Comparison of ENCODE assay signal across 1 cellular context in genomic region chr22:19218541-19219233, GRCh38.
TF ChIP-seq lines count a peak whose summit lies in the region.

No MANE protein-coding gene starts in this region.

TF ChIP-seq in H1, 55 proteins besides CTCF, POLR2A, EP300 and RAD21:
- TF ChIP-seq KDM1A (IDR thresholded peaks at IDR 0.05; ENCODE audit: borderline replicate concordance, low read length) (no peak), FOSL1 (IDR thresholded peaks at IDR 0.05; ENCODE audit: insufficient read depth, low read depth, low read length) (no peak), SIRT6 (IDR thresholded peaks at IDR 0.05; ENCODE audit: low read length) (no peak), ATF3 (IDR thresholded peaks at IDR 0.05; ENCODE audit: insufficient read depth, low read depth, low read length) (no peak)
TF ChIP-seq in H1: peak in this region for 0.
